20 cellular contexts compared by ENCODE assay signal in the genomic region with DNA sequence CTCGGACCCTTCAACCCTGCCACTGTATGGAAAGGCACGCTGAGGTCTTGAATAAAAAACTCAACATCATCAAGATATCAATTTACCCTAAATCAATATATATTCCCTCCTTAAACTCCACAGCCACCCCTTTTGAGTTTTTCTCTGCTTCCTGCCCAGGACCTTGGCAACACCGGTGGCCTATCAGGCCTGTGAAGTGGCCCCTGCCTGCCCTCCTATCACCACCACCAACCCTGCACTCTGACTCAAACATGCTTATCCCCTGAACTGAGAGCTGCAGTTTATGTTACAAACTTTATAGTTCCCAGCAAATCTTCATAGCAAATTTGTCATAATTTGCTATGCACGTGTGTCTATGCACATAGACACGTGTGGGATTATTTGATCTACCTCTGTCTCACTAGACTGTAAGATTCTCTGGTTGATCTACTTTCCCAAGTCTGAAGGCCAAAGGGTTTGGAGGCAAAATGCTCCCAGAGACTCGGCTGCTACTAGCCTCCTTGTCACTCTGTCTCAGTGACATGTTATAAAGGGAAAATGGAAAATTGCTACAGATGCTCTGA.
A peak's percentile ranks its signal among the peaks of the same experiment; 100 is the strongest.
DNase-seq lines count a peak whose midpoint lies in the region; ATAC-seq, FAIRE-seq and TF ChIP-seq lines count a peak whose summit lies in the region.
"Had no signal": no experiment of that assay in that cellular context is flagged by ENCODE, and none has a peak within 500 bp of the region (broad histone marks: within the 10 kb centered on the region; RNA-seq: fewer than 3 reads in every experiment).

No MANE protein-coding gene starts in this region.

- H4K20me1 ChIP-seq in HepG2 (ENCODE audit: insufficient read depth, low read length), result no peaks in the 10 kb centered on the region

- CTCF ChIA-PET in HepG2 (lab: Yijun Ruan, JAX; ENCODE audit: low intra/inter-chr PET ratio, low total read pairs), result no interaction called here

- peak; percentile 32 for DNase-seq in DMS53 (lab: John Stamatoyannopoulos, UW)
- DNase-seq in DMS53 treated with DMSO at 0.1 percent for 48 hours (lab: John Stamatoyannopoulos, UW; ENCODE audit: unreplicated experiment), result no peak
- DNase-seq in HepG2 (ENCODE audit: low spot score), result no peak
- no peak for DNase-seq in right lobe of liver
- no peak for DNase-seq in neuronal stem cell (ENCODE audit: low spot score)
- no peak for DNase-seq in urothelium cell line (ENCODE audit: low spot score)
- DNase-seq in activated T-cell treated with anti-CD3 and anti-CD28 coated beads, Interleukin-2, amount 50 U/mL, for 1 hour, result no peak
- DNase-seq in putamen (ENCODE audit: low spot score), result no peak
- DNase-seq: AML-193; Caco-2; CD4-positive, alpha-beta T cell; DMS79 treated with DMSO at 0.1 percent for 48 hours; GF-D8; GOT3; HFFc6 had no signal

- TF ChIP-seq CTCF in HepG2 (CRISPR knock-in tag; IDR thresholded peaks at IDR 0.05), result no peak
- no peak for TF ChIP-seq CTCF in right lobe of liver (IDR thresholded peaks at IDR 0.05)

- H4K8ac ChIP-seq in neuronal stem cell (ENCODE audit: low read depth, low read length), result no peak overlapping the region

- H2AK5ac ChIP-seq in neuronal stem cell (ENCODE audit: low read depth, low read length), result no peak overlapping the region

- no peak overlapping the region for H2BK5ac ChIP-seq in neuronal stem cell (ENCODE audit: low read length)

- H3K4ac ChIP-seq in neuronal stem cell (ENCODE audit: low read length), result no peak overlapping the region

- no peaks in the 10 kb centered on the region for H3K79me1 ChIP-seq in neuronal stem cell (ENCODE audit: low read depth, low read length)

- H3K9ac ChIP-seq in HepG2 (ENCODE audit: insufficient read depth, low read depth, low read length) (no peak overlapping the region), neuronal stem cell (ENCODE audit: low read depth, low read length, poor library complexity) (no peak overlapping the region)

- BruUV-seq in HepG2 (replicated peaks; lab: Mats Ljungman, UMichigan), result no TSS peak

- H3K4me2 ChIP-seq in HepG2 (ENCODE audit: low read depth, low read length), result no peak overlapping the region
- no peak overlapping the region for H3K4me2 ChIP-seq in neuronal stem cell (ENCODE audit: insufficient read depth, low read length, poor library complexity, severe bottlenecking)
- H3K4me2 ChIP-seq: A549 had no signal

- H2BK12ac ChIP-seq in neuronal stem cell (ENCODE audit: low read length), result no peak overlapping the region

- intact Hi-C loops in HepG2 (cut with micrococcal nuclease; ENCODE audit: unreplicated experiment) (no loop called here), right lobe of liver (cut with DNase I) (no loop called here)

- H3K23ac ChIP-seq in neuronal stem cell (ENCODE audit: low read depth, low read length, poor library complexity), result no peak overlapping the region

- H2BK120ac ChIP-seq in neuronal stem cell (ENCODE audit: low read depth, low read length), result no peak overlapping the region

- H4K91ac ChIP-seq in neuronal stem cell (ENCODE audit: low read depth, low read length, poor library complexity), result no peak overlapping the region

- no peaks in the 10 kb centered on the region for H3K79me2 ChIP-seq in HepG2 (ENCODE audit: insufficient read depth, low read length)

- H3K9me3 ChIP-seq in HepG2 (ENCODE audit: low read length), result no peaks in the 10 kb centered on the region
- H3K9me3 ChIP-seq in right lobe of liver, result no peaks in the 10 kb centered on the region
- no peaks in the 10 kb centered on the region for H3K9me3 ChIP-seq in neuronal stem cell (replicated peaks in 1 of 2; ENCODE audit: control insufficient read depth in 2 of 2, insufficient read depth in 1 of 2, low read depth in 1 of 2, low read length in 2 of 2)
- H3K9me3 ChIP-seq: A549, Caco-2 had no signal

- FAIRE-seq in HepG2 (lab: Jason Lieb, UNC) (no peak), urothelium cell line (lab: Jason Lieb, UNC) (peak; percentile 88)
- FAIRE-seq: A549, D721Med had no signal

- H3K4me1 ChIP-seq in HepG2 (ENCODE audit: insufficient read depth, low read length), result no peaks in the 10 kb centered on the region
- peaks cover 0 to 10% (median 4%) of the 10 kb centered on the region in 4 donors for H3K4me1 ChIP-seq in right lobe of liver
- H3K4me1 ChIP-seq in neuronal stem cell (ENCODE audit: control insufficient read depth in 2 of 2, insufficient read depth in 1 of 2, low read depth in 1 of 2, low read length in 2 of 2), result peaks cover 0 to 10% of the 10 kb centered on the region in 2 donors
- H3K4me1 ChIP-seq: Caco-2 had no signal

- no peak for TF ChIP-seq POLR2A in HepG2 (IDR thresholded peaks at IDR 0.05; ENCODE audit: insufficient read depth in 1 of 2, low read depth in 2 of 2, low read length in 2 of 2)
- TF ChIP-seq POLR2A in right lobe of liver (IDR thresholded peaks at IDR 0.05), result no peak

- H3K4me3 ChIP-seq in HepG2 (replicated peaks in 1 of 3; ENCODE audit: insufficient read depth in 1 of 3, low read depth in 2 of 3, low read length in 3 of 3), result no peak overlapping the region
- no peak overlapping the region for H3K4me3 ChIP-seq in right lobe of liver
- no peak overlapping the region for H3K4me3 ChIP-seq in neuronal stem cell (ENCODE audit: low read length in 2 of 2)
- H3K4me3 ChIP-seq: A549 had no signal

- H3K18ac ChIP-seq in neuronal stem cell (ENCODE audit: low read length), result no peak overlapping the region

- TF ChIP-seq RAD21 in HepG2 (CRISPR knock-in tag; IDR thresholded peaks at IDR 0.05), result no peak

- H3K27ac ChIP-seq in HepG2 (ENCODE audit: extremely low read length, insufficient read depth, low read length) (no peak overlapping the region), right lobe of liver (no peak overlapping the region), neuronal stem cell (replicated peaks; ENCODE audit: low read length) (no peak overlapping the region)
- H3K27ac ChIP-seq: 22Rv1, A549, C4-2B had no signal

- H3K14ac ChIP-seq in neuronal stem cell (ENCODE audit: low read length), result no peak overlapping the region

- 30% methylated on average over 6 of the region's 6 CpGs for WGBS in HepG2 (ENCODE audit: low lambda C conversion rate)
- 79% methylated on average over 6 of the region's 6 CpGs for WGBS in right lobe of liver (ENCODE audit: insufficient coverage, low coverage, low lambda C conversion rate, missing lambda C conversion rate)
- no CpG with 5 or more reads among the region's 6 CpGs for WGBS in neuronal stem cell (ENCODE audit: extremely low coverage in 2 of 2, insufficient read length in 2 of 2, insufficient replicate concordance in 1 of 2), 2 donors

- ATAC-seq in HepG2 (no peak), right lobe of liver (no peak)
- ATAC-seq: A549, HCT116 had no signal

- H3K27me3 ChIP-seq in HepG2 (ENCODE audit: control insufficient read depth in 1 of 2, insufficient read depth in 2 of 2, low read length in 2 of 2) (peaks cover 14 to 64% of the 10 kb centered on the region in 2 experiments), right lobe of liver (no peaks in the 10 kb centered on the region), neuronal stem cell (ENCODE audit: control insufficient read depth in 3 of 3, insufficient read depth in 3 of 3, low read depth in 1 of 3, low read length in 3 of 3) (peaks cover 0 to 70% (median 0%) of the 10 kb centered on the region in 3 experiments)

- H2BK15ac ChIP-seq in neuronal stem cell (ENCODE audit: low read length), result no peak overlapping the region

- POLR2A ChIA-PET in HepG2 (lab: Yijun Ruan, JAX), result no interaction called here

- H3K36me3 ChIP-seq in HepG2 (replicated peaks in 1 of 2; ENCODE audit: control insufficient read depth in 1 of 2, insufficient read depth in 2 of 2, low read length in 2 of 2), result no peaks in the 10 kb centered on the region
- H3K36me3 ChIP-seq in right lobe of liver, result no peaks in the 10 kb centered on the region
- H3K36me3 ChIP-seq in neuronal stem cell (replicated peaks in 1 of 2; ENCODE audit: control insufficient read depth in 2 of 2, insufficient read depth in 2 of 2, low read length in 2 of 2), result no peaks in the 10 kb centered on the region

- TF ChIP-seq EP300 in HepG2 (IDR thresholded peaks at IDR 0.05; ENCODE audit: low read depth in 2 of 2, low read length in 2 of 2) (no peak), HepG2 (CRISPR knock-in tag; IDR thresholded peaks at IDR 0.05; ENCODE audit: borderline replicate concordance) (no peak)

- in situ Hi-C loops in HepG2 (cut with HindIII; ENCODE audit: extremely low pct_ligation_motif_present, low pct_unique_long_range_greater_than_20kb), result no loop called here

- H2AFZ ChIP-seq in HepG2 (ENCODE audit: low read length), result no peak overlapping the region
- peak overlapping the region; percentile 11 for H2AFZ ChIP-seq in neuronal stem cell (ENCODE audit: low read length)

TF ChIP-seq in HepG2, 621 proteins besides CTCF, POLR2A, EP300 and RAD21 (continues in another document):
- TF ChIP-seq HNRNPH1 (optimal IDR thresholded peaks at IDR 0.05; ENCODE audit: low read depth, low read length) (no peak), PRDM10 (CRISPR knock-in tag; IDR thresholded peaks at IDR 0.05; ENCODE audit: low read depth) (no peak)
